ENCODE assay signal across 10 cellular contexts in genomic region chr16:73053038-73053378, GRCh38. TPM values are rescaled to one million over a fixed set of nuclear protein-coding genes. Genes with fewer than 3 reads are reported as not detected.
DNase-seq lines count a peak whose midpoint lies in the region; ATAC-seq, FAIRE-seq and TF ChIP-seq lines count a peak whose summit lies in the region.
"Had no signal": no experiment of that assay in that cellular context is flagged by ENCODE, and none has a peak within 500 bp of the region (broad histone marks: within the 10 kb centered on the region; RNA-seq: fewer than 3 reads in every experiment).

No MANE protein-coding gene starts in this region.

- peaks cover 35% of the 10 kb centered on the region for H3K27me3 Mint-ChIP-seq in T-helper 17 cell

- no peak overlapping the region for H3K27ac Mint-ChIP-seq in T-helper 17 cell
- H3K27ac Mint-ChIP-seq: activated T-helper 17 cell treated with anti-CD3 and anti-CD28 coated beads, Interleukin-2, amount 50 U/mL, for 72 hours had no signal

- no peaks in the 10 kb centered on the region for H3K9me3 ChIP-seq in left ventricle myocardium inferior (replicated peaks)
- H3K9me3 ChIP-seq in esophagus squamous epithelium, result no peaks in the 10 kb centered on the region
- H3K9me3 ChIP-seq in parathyroid adenoma (ENCODE audit: control insufficient read depth, low read length), result no peaks in the 10 kb centered on the region
- no peaks in the 10 kb centered on the region for H3K9me3 ChIP-seq in uterus
- no peaks in the 10 kb centered on the region for H3K9me3 ChIP-seq in T-helper 17 cell (ENCODE audit: control insufficient read depth, low read length, poor library complexity, severe bottlenecking)

- 71 to 73% methylated on average over 5 of the region's 5 CpGs for WGBS in esophagus squamous epithelium, 2 donors

- H3K4me3 ChIP-seq in left ventricle myocardium inferior (peak overlapping the region; percentile 89), esophagus squamous epithelium (peak overlapping the region in 1 of 4 donors; percentile 6), parathyroid adenoma (ENCODE audit: low read depth, low read length) (no peak overlapping the region), uterus (no peak overlapping the region)

- H3K36me3 ChIP-seq in left ventricle myocardium inferior (no peaks in the 10 kb centered on the region), esophagus squamous epithelium (no peaks in the 10 kb centered on the region), parathyroid adenoma (ENCODE audit: control insufficient read depth, insufficient read depth, low read length) (no peaks in the 10 kb centered on the region), uterus (no peaks in the 10 kb centered on the region)

- H3K4me3 Mint-ChIP-seq in T-helper 17 cell, result no peak overlapping the region
- H3K4me3 Mint-ChIP-seq: activated T-helper 17 cell treated with anti-CD3 and anti-CD28 coated beads, Interleukin-2, amount 50 U/mL, for 72 hours had no signal

- H2AFZ ChIP-seq in parathyroid adenoma, result no peak overlapping the region

- H3K4me1 ChIP-seq in left ventricle myocardium inferior (peaks cover 85% of the 10 kb centered on the region), esophagus squamous epithelium (peaks cover 38 to 84% (median 43%) of the 10 kb centered on the region in 3 donors), parathyroid adenoma (peaks cover 54% of the 10 kb centered on the region), uterus (peaks cover 14 to 17% of the 10 kb centered on the region in 2 donors)

- no peaks in the 10 kb centered on the region for H3K27me3 ChIP-seq in left ventricle myocardium inferior (ENCODE audit: low read depth)
- H3K27me3 ChIP-seq in esophagus squamous epithelium, result no peaks in the 10 kb centered on the region
- no peaks in the 10 kb centered on the region for H3K27me3 ChIP-seq in parathyroid adenoma (ENCODE audit: control insufficient read depth, insufficient read depth, low read length)
- no peaks in the 10 kb centered on the region for H3K27me3 ChIP-seq in uterus

- no peak overlapping the region for H3K9ac ChIP-seq in parathyroid adenoma

- no peak overlapping the region for H3K4me2 ChIP-seq in parathyroid adenoma (ENCODE audit: low read length)

- intact Hi-C loops in left ventricle myocardium inferior (cut with micrococcal nuclease) (loop anchor here (10.0 kb wide), 1 partner anchor 218 kb away; no protein-coding TSS in a partner anchor), cardiac septum (cut with DNase I) (loop anchor here (10.0 kb wide), 1 partner anchor 388 kb away; no protein-coding TSS in a partner anchor), esophagus squamous epithelium (cut with DNase I) (no loop called here), uterus (cut with DNase I; ENCODE audit: low total_unique reads) (no loop called here)

- TF ChIP-seq POLR2A in esophagus squamous epithelium (IDR thresholded peaks at IDR 0.05), result no peak
- no peak for TF ChIP-seq POLR2A in uterus (IDR thresholded peaks at IDR 0.05)
- TF ChIP-seq POLR2A in H54 (IDR thresholded peaks at IDR 0.05; ENCODE audit: low read depth, low read length), result no peak

- no peak for TF ChIP-seq CTCF in left ventricle myocardium inferior (IDR thresholded peaks at IDR 0.05; ENCODE audit: borderline replicate concordance)
- TF ChIP-seq CTCF in esophagus squamous epithelium (IDR thresholded peaks at IDR 0.05), result no peak
- no peak for TF ChIP-seq CTCF in parathyroid adenoma (IDR thresholded peaks at IDR 0.05)
- TF ChIP-seq CTCF in uterus (IDR thresholded peaks at IDR 0.05), result no peak

- H3K79me2 ChIP-seq in parathyroid adenoma, result peaks cover 2% of the 10 kb centered on the region

- H3K4me1 Mint-ChIP-seq in T-helper 17 cell, result peaks cover 12% of the 10 kb centered on the region

- no peak for FAIRE-seq in H54 (lab: Jason Lieb, UNC)

- DNase-seq in left ventricle myocardium inferior, result no peak
- DNase-seq in cardiac septum (ENCODE audit: low spot score), result no peak
- no peak for DNase-seq in esophagus squamous epithelium (lab: John Stamatoyannopoulos, UW)
- no peak for DNase-seq in uterus
- no peak for DNase-seq in NCI-H1092 treated with DMSO at 0.1 percent for 48 hours (lab: John Stamatoyannopoulos, UW)
- no peak for DNase-seq in H54 (ENCODE audit: insufficient read length, low spot score)
- DNase-seq in T-helper 17 cell, result no peak
- DNase-seq: activated CD4-positive, alpha-beta T cell treated with anti-CD3 and anti-CD28 coated beads for 4 hours had no signal

- ATAC-seq in T-helper 17 cell, result no peak
- ATAC-seq: activated T-helper 17 cell treated with anti-CD3 and anti-CD28 coated beads, Interleukin-2, amount 50 U/mL, for 72 hours had no signal

- peaks cover 2% of the 10 kb centered on the region for H3K36me3 Mint-ChIP-seq in T-helper 17 cell (ENCODE audit: low read depth)

- H3K27ac ChIP-seq in left ventricle myocardium inferior (replicated peaks) (peak overlapping the region; percentile 97), esophagus squamous epithelium (peak overlapping the region in 3 of 4 donors; percentile 83 to 96 (median 89)), parathyroid adenoma (peak overlapping the region; percentile 91), uterus (peak overlapping the region; percentile 99)

RNA-seq across cellular contexts. Expression of gene ZFHX3, which starts 5.1 kb away (rescaled TPM):
- total RNA-seq in left ventricle myocardium inferior (9.6 TPM), cardiac septum (15.7 TPM), esophagus squamous epithelium (10 to 100 TPM in 1 of 4 donors, 1 to 10 TPM in 3; 3.5 to 12.8 (median 4.5) TPM), uterus (10 to 100 TPM in 3 of 4 donors, 1 to 10 TPM in 1; 9.1 to 34.0 (median 12.0) TPM), T-helper 17 cell (1 to 10 TPM in 1 of 2 donors, under 1 TPM in 1; 0.94 to 2.2 TPM)

Comparison
In these comparisons a context has a peak if more than half of its experiments do, and no peak if none do; other contexts are left out.
1. intact Hi-C loops: an anchor here in left ventricle myocardium inferior (10.0 kb wide) and cardiac septum (10.0 kb wide); none called in esophagus squamous epithelium and uterus.